Comparison of ENCODE assay signal across 17 cellular contexts in the genomic region with DNA sequence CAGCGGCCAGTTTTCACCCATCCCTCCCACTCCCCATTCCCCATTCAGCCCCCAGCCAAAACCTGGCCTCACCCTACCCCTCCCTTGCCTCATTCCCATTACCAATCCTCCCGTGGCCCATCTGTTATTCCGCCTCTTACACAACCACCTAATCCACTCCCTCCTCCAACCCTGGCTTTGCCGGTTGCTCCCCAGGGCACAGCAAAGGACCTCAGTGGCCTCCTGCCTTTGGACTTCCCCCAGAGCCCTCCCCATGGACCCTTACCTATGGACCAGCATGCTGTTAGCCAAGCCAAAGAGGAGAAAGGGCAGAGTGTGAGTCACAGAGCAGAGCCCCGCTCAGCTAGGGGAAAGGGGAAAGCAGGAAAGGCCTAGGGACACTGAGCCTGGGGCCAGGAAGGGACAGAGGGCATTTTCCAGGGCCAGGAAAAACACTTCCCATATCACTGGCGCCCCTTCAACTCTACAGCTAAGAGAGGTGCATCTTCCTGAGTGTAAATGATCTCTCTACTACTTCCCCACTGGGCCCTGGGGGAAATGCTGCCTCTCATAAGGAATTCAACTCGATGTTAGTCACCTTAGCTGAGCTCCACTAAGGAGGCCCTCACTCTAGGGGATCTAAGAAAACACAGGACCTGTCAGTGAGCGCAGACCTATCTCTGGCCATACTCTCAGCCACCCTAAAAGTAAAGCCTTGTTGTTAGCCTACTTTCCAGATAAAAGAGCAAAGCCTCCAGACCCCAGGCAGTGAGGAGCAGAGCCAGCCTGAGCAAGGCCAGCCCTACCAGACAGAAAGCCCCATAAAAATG. TPM values are rescaled to one million over a fixed set of nuclear protein-coding genes. Genes with fewer than 3 reads are reported as not detected.
A peak's percentile ranks its signal among the peaks of the same experiment; 100 is the strongest.
DNase-seq lines count a peak whose midpoint lies in the region; ATAC-seq, FAIRE-seq and TF ChIP-seq lines count a peak whose summit lies in the region.
"Had no signal": no experiment of that assay in that cellular context is flagged by ENCODE, and none has a peak within 500 bp of the region (broad histone marks: within the 10 kb centered on the region; RNA-seq: fewer than 3 reads in every experiment).

No MANE protein-coding gene starts in this region.

- peak overlapping the region; percentile 79 for H3K27ac ChIP-seq in PC-3 (ENCODE audit: low read length)
- peak overlapping the region; percentile 88 for H3K27ac ChIP-seq in hepatocyte
- peak overlapping the region in 1 of 2 donors; percentile 39 for H3K27ac ChIP-seq in small intestine (ENCODE audit: low read depth in 1 of 2, low read length in 1 of 2)
- H3K27ac ChIP-seq: epithelial cell of prostate, tibial artery had no signal

- peak; percentile 83 for ATAC-seq in PC-3
- no peak for ATAC-seq in activated naive CD8-positive, alpha-beta T cell treated with anti-CD3 and anti-CD28 coated beads, Interleukin-2, amount 50 U/mL, for 24 hours
- ATAC-seq: activated CD8-positive, alpha-beta T cell treated with anti-CD3 and anti-CD28 coated beads for 36 hours had no signal

- H3K4me3 Mint-ChIP-seq in activated T-cell treated with anti-CD3 and anti-CD28 coated beads, Interleukin-2, amount 50 U/mL, for 24 hours = no peak overlapping the region
- no peak overlapping the region for H3K4me3 Mint-ChIP-seq in activated naive CD8-positive, alpha-beta T cell treated with anti-CD3 and anti-CD28 coated beads, Interleukin-2, amount 50 U/mL, for 24 hours
- H3K4me3 Mint-ChIP-seq: activated CD8-positive, alpha-beta T cell treated with anti-CD3 and anti-CD28 coated beads for 36 hours; central memory CD8-positive, alpha-beta T cell had no signal

- peaks cover 2% of the 10 kb centered on the region for H3K4me1 Mint-ChIP-seq in activated T-cell treated with anti-CD3 and anti-CD28 coated beads, Interleukin-2, amount 50 U/mL, for 24 hours (ENCODE audit: low read depth)
- H3K4me1 Mint-ChIP-seq in activated naive CD8-positive, alpha-beta T cell treated with anti-CD3 and anti-CD28 coated beads, Interleukin-2, amount 50 U/mL, for 24 hours = peaks cover 4% of the 10 kb centered on the region
- H3K4me1 Mint-ChIP-seq: central memory CD8-positive, alpha-beta T cell had no signal

- H3K79me2 ChIP-seq in PC-3 (ENCODE audit: low read length) = 0 out of 2 replicates have a peak, but pooled peaks cover 20% of the 10 kb centered on the region
- H3K79me2 ChIP-seq in hepatocyte = peaks cover 18% of the 10 kb centered on the region

- no peaks in the 10 kb centered on the region for H3K9me3 Mint-ChIP-seq in activated T-cell treated with anti-CD3 and anti-CD28 coated beads, Interleukin-2, amount 50 U/mL, for 24 hours
- H3K9me3 Mint-ChIP-seq in activated naive CD8-positive, alpha-beta T cell treated with anti-CD3 and anti-CD28 coated beads, Interleukin-2, amount 50 U/mL, for 24 hours = no peaks in the 10 kb centered on the region
- H3K9me3 Mint-ChIP-seq: activated CD8-positive, alpha-beta T cell treated with anti-CD3 and anti-CD28 coated beads for 36 hours; central memory CD8-positive, alpha-beta T cell had no signal

- 54% methylated on average over 7 of the region's 8 CpGs for WGBS in hepatocyte (ENCODE audit: low lambda C conversion rate, missing lambda C conversion rate)
- WGBS in small intestine, 3 donors = 59 to 75% (median 70%) methylated on average over 8 of the region's 8 CpGs

- TF ChIP-seq CTCF in PC-3 (conservative IDR thresholded peaks at IDR 0.05; ENCODE audit: low read depth, low read length) = no peak
- TF ChIP-seq CTCF in hepatocyte (IDR thresholded peaks at IDR 0.05; ENCODE audit: poor library complexity) = no peak

- H3F3A ChIP-seq in PC-3 (ENCODE audit: low read length, unreplicated experiment) = no peaks in the 10 kb centered on the region

- intact Hi-C loops in PC-3 (cut with micrococcal nuclease) = no loop called here

- no peak for FAIRE-seq in small intestine (lab: Jason Lieb, UNC)

- H3K27me3 ChIP-seq in PC-3 (ENCODE audit: low read length) (no peaks in the 10 kb centered on the region), hepatocyte (no peaks in the 10 kb centered on the region), small intestine (ENCODE audit: control insufficient read depth in 2 of 2, insufficient read depth in 2 of 2, low read length in 2 of 2) (no peaks in the 10 kb centered on the region)
- H3K27me3 ChIP-seq: tibial artery had no signal

- DNase-seq in activated T-cell treated with anti-CD3 and anti-CD28 coated beads, Interleukin-2, amount 50 U/mL, for 24 hours = no peak
- no peak for DNase-seq in activated T-cell treated with anti-CD3 and anti-CD28 coated beads, Interleukin-2, amount 50 U/mL, for 1 hour
- DNase-seq in PC-3 (peak; percentile 70), hepatocyte (ENCODE audit: low spot score) (peak; percentile 69), small intestine (peak; percentile 81), NCI-H1417 treated with DMSO at 0.1 percent for 48 hours (lab: John Stamatoyannopoulos, UW) (no peak), HCEC 1CT (no peak)
- no peak for DNase-seq in activated naive CD8-positive, alpha-beta T cell treated with anti-CD3 and anti-CD28 coated beads, Interleukin-2, amount 50 U/mL, for 24 hours
- DNase-seq: activated CD8-positive, alpha-beta T cell treated with anti-CD3 and anti-CD28 coated beads for 36 hours; hippocampal formation; NCI-H1105; NCI-H510A; nucleus accumbens; tibial artery had no signal

- H3K9me2 ChIP-seq in PC-3 (replicated peaks; ENCODE audit: low read length) (no peaks in the 10 kb centered on the region), hepatocyte (replicated peaks; ENCODE audit: insufficient read depth) (no peaks in the 10 kb centered on the region)

- H4K20me1 ChIP-seq in PC-3 (ENCODE audit: low read length) (no peaks in the 10 kb centered on the region), hepatocyte (ENCODE audit: insufficient read depth, poor library complexity, severe bottlenecking) (no peaks in the 10 kb centered on the region)

- peak overlapping the region; percentile 11; the same call in 1 of the 2 replicates for H3K4me3 ChIP-seq in PC-3 (ENCODE audit: low read length)
- no peak overlapping the region for H3K4me3 ChIP-seq in hepatocyte
- no peak overlapping the region for H3K4me3 ChIP-seq in small intestine (ENCODE audit: low read depth in 1 of 2, low read length in 2 of 2)
- H3K4me3 ChIP-seq: lung, tibial artery had no signal

- H3K36me3 ChIP-seq in PC-3 (ENCODE audit: low read depth, low read length) (no peaks in the 10 kb centered on the region), hepatocyte (replicated peaks; ENCODE audit: insufficient read depth, low read depth) (no peaks in the 10 kb centered on the region), small intestine (ENCODE audit: control insufficient read depth in 2 of 2, insufficient read depth in 2 of 2, low read length in 2 of 2) (no peaks in the 10 kb centered on the region)

- H3K9ac ChIP-seq in PC-3 (ENCODE audit: low read length) = peak overlapping the region; percentile 32; the same call in 1 of the 2 replicates

- H3K36me3 Mint-ChIP-seq in activated T-cell treated with anti-CD3 and anti-CD28 coated beads, Interleukin-2, amount 50 U/mL, for 24 hours (ENCODE audit: low read depth) = peaks cover 14% of the 10 kb centered on the region
- H3K36me3 Mint-ChIP-seq in activated naive CD8-positive, alpha-beta T cell treated with anti-CD3 and anti-CD28 coated beads, Interleukin-2, amount 50 U/mL, for 24 hours (ENCODE audit: low read depth) = no peaks in the 10 kb centered on the region

- H3K27ac Mint-ChIP-seq in activated T-cell treated with anti-CD3 and anti-CD28 coated beads, Interleukin-2, amount 50 U/mL, for 24 hours = peak overlapping the region; percentile 49
- H3K27ac Mint-ChIP-seq in activated naive CD8-positive, alpha-beta T cell treated with anti-CD3 and anti-CD28 coated beads, Interleukin-2, amount 50 U/mL, for 24 hours = no peak overlapping the region
- H3K27ac Mint-ChIP-seq: activated CD8-positive, alpha-beta T cell treated with anti-CD3 and anti-CD28 coated beads for 36 hours had no signal

- H3K9me3 ChIP-seq in PC-3 (ENCODE audit: low read length) (no peaks in the 10 kb centered on the region), hepatocyte (ENCODE audit: low read depth) (no peaks in the 10 kb centered on the region), small intestine (ENCODE audit: control insufficient read depth, low read depth) (no peaks in the 10 kb centered on the region)
- H3K9me3 ChIP-seq: tibial artery had no signal

- POLR2A ChIA-PET in PC-3 (lab: Charles Lee; ENCODE audit: unreplicated experiment) = no interaction called here

- peak overlapping the region; percentile 7; the same call in 1 of the 2 replicates for H2AFZ ChIP-seq in PC-3 (ENCODE audit: low read length)
- H2AFZ ChIP-seq in hepatocyte = no peak overlapping the region

- BruUV-seq in PC-3 (replicated peaks; lab: Mats Ljungman, UMichigan) = no TSS peak

- no peaks in the 10 kb centered on the region for H3K27me3 Mint-ChIP-seq in activated T-cell treated with anti-CD3 and anti-CD28 coated beads, Interleukin-2, amount 50 U/mL, for 24 hours
- H3K27me3 Mint-ChIP-seq in activated naive CD8-positive, alpha-beta T cell treated with anti-CD3 and anti-CD28 coated beads, Interleukin-2, amount 50 U/mL, for 24 hours = no peaks in the 10 kb centered on the region
- H3K27me3 Mint-ChIP-seq: activated CD8-positive, alpha-beta T cell treated with anti-CD3 and anti-CD28 coated beads for 36 hours; central memory CD8-positive, alpha-beta T cell had no signal

- H3K4me2 ChIP-seq in PC-3 (ENCODE audit: low read length) = peak overlapping the region; percentile 72
- H3K4me2 ChIP-seq in hepatocyte = peak overlapping the region; percentile 25

- H3K4me1 ChIP-seq in PC-3 (ENCODE audit: insufficient read depth, low read length) = peaks cover 31% of the 10 kb centered on the region
- peaks cover 28% of the 10 kb centered on the region for H3K4me1 ChIP-seq in hepatocyte (ENCODE audit: insufficient read depth)
- peaks cover 0 to 5% of the 10 kb centered on the region in 2 donors for H3K4me1 ChIP-seq in small intestine (ENCODE audit: control insufficient read depth in 2 of 2, insufficient read depth in 1 of 2, low read depth in 1 of 2, low read length in 1 of 2)
- H3K4me1 ChIP-seq: tibial artery had no signal

- CTCF ChIA-PET in PC-3 (lab: Charles Lee) = no interaction called here

RNA-seq across cellular contexts. Expression of gene PEMT, which starts 10.6 kb away (rescaled TPM):
- total RNA-seq in PC-3 (2014; rRNA removed) (137 and 178 TPM in 2 replicates), hepatocyte (50.1 and 58.6 TPM in 2 replicates)
- polyA plus RNA-seq in hepatocyte (70.4 and 78.9 TPM in 2 replicates), small intestine (10 to 100 TPM; 32.0 to 42.0 (median 33.5) TPM)

Comparison
In these comparisons a context has a peak if more than half of its experiments do, and no peak if none do; other contexts are left out.
1. DNase-seq: peak in PC-3 (single experiment), hepatocyte (single experiment) and small intestine (single experiment); none in activated T-cell treated with anti-CD3 and anti-CD28 coated beads, Interleukin-2, amount 50 U/mL, for 24 hours (single experiment), activated T-cell treated with anti-CD3 and anti-CD28 coated beads, Interleukin-2, amount 50 U/mL, for 1 hour (single experiment), activated naive CD8-positive, alpha-beta T cell treated with anti-CD3 and anti-CD28 coated beads, Interleukin-2, amount 50 U/mL, for 24 hours (single experiment), NCI-H1417 treated with DMSO at 0.1 percent for 48 hours (single experiment) and HCEC 1CT (single experiment).